ENCODE assay signal across 26 cellular contexts in the genomic region with DNA sequence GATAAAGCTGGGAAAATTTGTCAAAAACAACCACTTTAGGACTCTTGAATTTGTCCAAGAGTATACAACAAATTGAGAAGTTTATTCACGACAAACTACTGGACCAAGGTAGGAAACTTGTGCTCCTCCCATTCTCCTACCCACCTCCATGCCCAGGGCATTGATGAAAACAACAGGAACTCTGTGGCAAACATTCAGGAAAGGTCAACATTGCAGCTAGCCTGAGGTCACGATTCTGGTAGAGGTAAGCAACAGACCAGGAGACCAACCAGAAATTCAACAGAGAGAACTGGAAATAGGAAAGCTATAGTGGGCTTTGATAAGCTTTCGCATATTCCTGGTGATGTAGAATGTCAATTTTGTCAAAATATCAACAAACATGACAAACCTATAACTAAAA.
"Had no signal": no experiment of that assay in that cellular context is flagged by ENCODE, and none has a peak within 500 bp of the region (broad histone marks: within the 10 kb centered on the region; RNA-seq: fewer than 3 reads in every experiment).

No MANE protein-coding gene starts in this region.

- H3K27me3 ChIP-seq: neural progenitor cell, ovary, spleen, stomach, thyroid gland, tibial nerve, upper lobe of right lung, uterus had no signal

- H3K9ac ChIP-seq: neural progenitor cell, parathyroid adenoma had no signal

- H3K79me2 ChIP-seq: parathyroid adenoma had no signal

- H3K36me3 ChIP-seq: neural progenitor cell, ovary, spleen, stomach, thoracic aorta, thyroid gland, tibial nerve, upper lobe of right lung, uterus had no signal

- ATAC-seq: naive thymus-derived CD4-positive, alpha-beta T cell; natural killer cell; psoas muscle; right cardiac atrium; sciatic nerve; stimulated activated memory B cell treated with anti-CD40 and anti-IgM and Interleukin-4, amounts not matched to agents 10 μg/mL and 1 μg/mL and 100 μg/mL, for 72 hours; upper lobe of right lung had no signal

- H3K4me2 ChIP-seq: neural progenitor cell, smooth muscle cell had no signal

- H3K4me1 ChIP-seq: neural progenitor cell, parathyroid adenoma, psoas muscle, spleen, thyroid gland, tibial nerve, upper lobe of right lung, uterus had no signal

- DNase-seq: naive thymus-derived CD4-positive, alpha-beta T cell; natural killer cell; occipital lobe; ovary; posterior cingulate gyrus; psoas muscle; right cardiac atrium; spleen; stimulated activated CD4-positive, alpha-beta T cell treated with anti-CD3 and anti-CD28 coated beads, Interleukin-12 subunit alpha, Interleukin-12 subunit beta, amount 100 ng/mL, for 4 hours; stimulated activated CD4-positive, alpha-beta T cell treated with anti-CD3 and anti-CD28 coated beads, Interleukin-1b, Interleukin-23, amount 100 ng/mL, for 48 hours; stimulated activated CD4-positive, alpha-beta T cell treated with anti-CD3 and anti-CD28 coated beads, Interleukin-4, amount 100 ng/mL, for 1 hour; stimulated activated CD4-positive, alpha-beta T cell treated with anti-CD3 and anti-CD28 coated beads, Interleukin-4, amount 100 ng/mL, for 4 hours; stimulated activated CD8-positive, alpha-beta memory T cell treated with anti-CD3 and anti-CD28 coated beads, Interleukin-4, amount 100 ng/mL, for 48 hours; stimulated activated naive CD4-positive, alpha-beta T cell; stomach; thyroid gland; upper lobe of right lung; uterus had no signal

- H3K27ac ChIP-seq: neural progenitor cell, ovary, parathyroid adenoma, psoas muscle, skin epidermis, spleen, stomach, thoracic aorta, thyroid gland, tibial nerve, upper lobe of right lung, uterus had no signal

- H2AFZ ChIP-seq: neural progenitor cell, parathyroid adenoma had no signal

- H3K9me3 ChIP-seq: ovary, psoas muscle, thoracic aorta, thyroid gland, upper lobe of right lung, uterus had no signal

- H3K4me3 ChIP-seq: neural progenitor cell, ovary, psoas muscle, skin epidermis, smooth muscle cell, spleen, stomach, thoracic aorta, thyroid gland, tibial nerve, upper lobe of right lung, uterus had no signal
